ENCODE assay signal across 14 cellular contexts in the genomic region with DNA sequence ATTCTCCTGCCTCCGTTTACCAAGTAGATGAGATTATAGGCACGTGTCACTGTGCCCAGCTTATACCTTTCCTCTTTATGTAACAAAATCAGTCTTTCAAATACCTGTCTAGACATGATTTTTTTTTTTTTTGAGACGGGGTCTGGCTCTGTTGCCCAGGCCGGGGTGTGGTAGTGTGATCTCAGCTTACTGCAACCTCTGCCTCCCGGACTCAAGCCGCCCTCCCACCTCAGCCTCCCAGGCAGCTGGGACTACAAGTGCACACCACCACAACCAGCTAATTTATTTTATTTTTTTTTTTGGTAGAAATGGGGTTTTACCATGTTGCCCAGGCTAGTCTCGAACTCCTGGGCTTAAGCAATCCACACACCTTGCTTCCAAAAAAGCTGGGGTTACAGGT. TPM values are rescaled to one million over a fixed set of nuclear protein-coding genes. Genes with fewer than 3 reads are reported as not detected.
DNase-seq lines count a peak whose midpoint lies in the region; ATAC-seq, FAIRE-seq and TF ChIP-seq lines count a peak whose summit lies in the region.
"Had no signal": no experiment of that assay in that cellular context is flagged by ENCODE, and none has a peak within 500 bp of the region (broad histone marks: within the 10 kb centered on the region; RNA-seq: fewer than 3 reads in every experiment).

No MANE protein-coding gene starts in this region.

- H4K91ac ChIP-seq in IMR-90 (ENCODE audit: insufficient read depth, low read depth, low read length), result no peak overlapping the region

- peak overlapping the region; percentile 92; the same call in 1 of the 3 replicates for H2BK15ac ChIP-seq in IMR-90 (ENCODE audit: low read depth, low read length)

- H3K36me3 Mint-ChIP-seq in chondrocyte (ENCODE audit: low read depth), result peaks cover 12% of the 10 kb centered on the region
- peaks cover 11% of the 10 kb centered on the region for H3K36me3 Mint-ChIP-seq in stimulated activated effector memory CD8-positive, alpha-beta T cell treated with anti-CD3 and anti-CD28 coated beads, Interleukin-12 subunit alpha, Interleukin-12 subunit beta, amount 100 ng/mL, for 72 hours

- H3K9ac ChIP-seq in IMR-90 (ENCODE audit: low read depth, low read length), result no peak overlapping the region
- no peak overlapping the region for H3K9ac ChIP-seq in HepG2 (ENCODE audit: insufficient read depth, low read depth, low read length)
- H3K9ac ChIP-seq: BLaER1 had no signal

- H3K18ac ChIP-seq in IMR-90 (ENCODE audit: low read depth, low read length), result peak overlapping the region; percentile 33; the same call in 1 of the 2 replicates

- no peak overlapping the region; the same call in 1 of the 2 replicates for H4K5ac ChIP-seq in IMR-90 (ENCODE audit: low read depth, low read length)

- DNase-seq in IMR-90 (no peak), chondrocyte (ENCODE audit: low spot score) (no peak), HepG2 (ENCODE audit: low spot score) (no peak), sigmoid colon (no peak), NCI-H2227 treated with DMSO at 0.1 percent for 48 hours (lab: John Stamatoyannopoulos, UW) (no peak), NCI-H1105 (lab: John Stamatoyannopoulos, UW) (no peak), RPMI8226 (no peak)
- no peak for DNase-seq in stimulated activated effector memory CD8-positive, alpha-beta T cell treated with anti-CD3 and anti-CD28 coated beads, Interleukin-12 subunit alpha, Interleukin-12 subunit beta, amount 100 ng/mL, for 72 hours (ENCODE audit: low spot score in 2 of 2)
- DNase-seq: AML-193; CD8-positive, alpha-beta memory T cell had no signal

- in situ Hi-C loops in IMR-90 (cut with MboI; ENCODE audit: low sequenced_read_pairs) (loop anchor here (10.0 kb wide), 1 partner anchor 76 kb away; a partner anchor contains a TSS), HepG2 (cut with HindIII; ENCODE audit: extremely low pct_ligation_motif_present, low pct_unique_long_range_greater_than_20kb) (no loop called here)

- H2AK5ac ChIP-seq in IMR-90 (ENCODE audit: low read depth, low read length), result peak overlapping the region; percentile 81

- no peak for TF ChIP-seq RAD21 in IMR-90 (IDR thresholded peaks at IDR 0.05; ENCODE audit: low read length)
- no peak for TF ChIP-seq RAD21 in HepG2 (CRISPR knock-in tag; IDR thresholded peaks at IDR 0.05)

- no peaks in the 10 kb centered on the region for H3K9me1 ChIP-seq in IMR-90 (ENCODE audit: insufficient read depth, low read length)

- TF ChIP-seq EP300 in HepG2 (IDR thresholded peaks at IDR 0.05; ENCODE audit: low read depth in 2 of 2, low read length in 2 of 2), result no peak
- no peak for TF ChIP-seq EP300 in HepG2 (CRISPR knock-in tag; IDR thresholded peaks at IDR 0.05; ENCODE audit: borderline replicate concordance)
- TF ChIP-seq EP300 in sigmoid colon (IDR thresholded peaks at IDR 0.05), result no peak

- no peaks in the 10 kb centered on the region for H3K27me3 Mint-ChIP-seq in chondrocyte (ENCODE audit: low read depth)
- H3K27me3 Mint-ChIP-seq: CD8-positive, alpha-beta memory T cell had no signal

- peak overlapping the region; percentile 76 for H2BK5ac ChIP-seq in IMR-90 (ENCODE audit: low read depth, low read length, poor library complexity, severe bottlenecking)

- TF ChIP-seq CTCF in IMR-90 (conservative IDR thresholded peaks at IDR 0.05; ENCODE audit: low read depth, low read length) (no peak), chondrocyte (IDR thresholded peaks at IDR 0.05) (no peak), HepG2 (CRISPR knock-in tag; IDR thresholded peaks at IDR 0.05) (no peak), sigmoid colon (IDR thresholded peaks at IDR 0.05) (no peak)

- peak overlapping the region; percentile 37 for H3K27ac Mint-ChIP-seq in chondrocyte (ENCODE audit: unreplicated experiment)
- H3K27ac Mint-ChIP-seq in stimulated activated effector memory CD8-positive, alpha-beta T cell treated with anti-CD3 and anti-CD28 coated beads, Interleukin-12 subunit alpha, Interleukin-12 subunit beta, amount 100 ng/mL, for 72 hours, result no peak overlapping the region
- H3K27ac Mint-ChIP-seq: CD8-positive, alpha-beta memory T cell had no signal

- H2BK20ac ChIP-seq in IMR-90 (ENCODE audit: low read depth, low read length), result no peak overlapping the region; the same call in 1 of the 2 replicates

- FAIRE-seq in HepG2 (lab: Jason Lieb, UNC), result no peak
- FAIRE-seq: H1 had no signal

- no peak overlapping the region for H2AFZ ChIP-seq in IMR-90 (replicated peaks; ENCODE audit: low read length, poor library complexity)
- no peak overlapping the region for H2AFZ ChIP-seq in HepG2 (ENCODE audit: low read length)

- dilution Hi-C loops in IMR-90 (cut with HindIII; ENCODE audit: low sequenced_read_pairs, unreplicated experiment), result no loop called here

- peaks cover 4% of the 10 kb centered on the region for H3K36me3 ChIP-seq in IMR-90 (ENCODE audit: control insufficient read depth, insufficient read depth, low read length)
- peaks cover 2 to 22% of the 10 kb centered on the region in 2 experiments; a peak in 3 of 5 replicates for H3K36me3 ChIP-seq in HepG2 (replicated peaks in 1 of 2; ENCODE audit: control insufficient read depth in 1 of 2, insufficient read depth in 2 of 2, low read length in 2 of 2)
- H3K36me3 ChIP-seq in sigmoid colon, result peaks cover 0 to 27% (median 8%) of the 10 kb centered on the region in 4 donors

- H3K27ac ChIP-seq in IMR-90 (ENCODE audit: insufficient read depth, low read length) (peak overlapping the region; percentile 75), HepG2 (ENCODE audit: extremely low read length, insufficient read depth, low read length) (no peak overlapping the region), sigmoid colon (peak overlapping the region in 3 of 4 donors; percentile 19 to 57 (median 28))
- H3K27ac ChIP-seq: BLaER1 had no signal

- H2AK9ac ChIP-seq in IMR-90 (replicated peaks; ENCODE audit: low read depth, low read length, poor library complexity), result no peak overlapping the region

- TF ChIP-seq POLR2A in IMR-90 (IDR thresholded peaks at IDR 0.05; ENCODE audit: low read depth, low read length), result no peak
- TF ChIP-seq POLR2A in HepG2 (IDR thresholded peaks at IDR 0.05; ENCODE audit: insufficient read depth in 1 of 2, low read depth in 2 of 2, low read length in 2 of 2), result no peak
- TF ChIP-seq POLR2A in sigmoid colon (IDR thresholded peaks at IDR 0.05), result no peak

- H3K4ac ChIP-seq in IMR-90 (ENCODE audit: low read depth, low read length), result peak overlapping the region; percentile 48

- 0 out of 2 replicates have a peak overlapping the region, but pooled peaks have one; percentile 19 for H3K56ac ChIP-seq in IMR-90 (ENCODE audit: extremely low read depth, insufficient read depth, low read length)

- H3K4me3 ChIP-seq in IMR-90 (ENCODE audit: insufficient read depth, low read depth, low read length), result no peak overlapping the region
- H3K4me3 ChIP-seq in HepG2 (replicated peaks in 1 of 3; ENCODE audit: insufficient read depth in 1 of 3, low read depth in 2 of 3, low read length in 3 of 3), result no peak overlapping the region
- H3K4me3 ChIP-seq in sigmoid colon, result no peak overlapping the region
- H3K4me3 ChIP-seq: BLaER1, HAP-1 had no signal

- H3K79me2 ChIP-seq in HepG2 (ENCODE audit: insufficient read depth, low read length), result peaks cover 27% of the 10 kb centered on the region

- ATAC-seq in IMR-90 (ENCODE audit: low read depth) (no peak), HepG2 (no peak; the same call in 2 of the 3 replicates)
- ATAC-seq in stimulated activated effector memory CD8-positive, alpha-beta T cell treated with anti-CD3 and anti-CD28 coated beads, Interleukin-12 subunit alpha, Interleukin-12 subunit beta, amount 100 ng/mL, for 72 hours, result no peak

- WGBS in IMR-90 (ENCODE audit: extremely low coverage in 2 of 2, insufficient read length in 1 of 2), 2 experiments, result no CpG with 5 or more reads among the region's 7 CpGs
- 93% methylated on average over 7 of the region's 7 CpGs for WGBS in HepG2 (ENCODE audit: low lambda C conversion rate)
- WGBS in sigmoid colon, 2 donors, result 96 to 98% methylated on average over 7 of the region's 7 CpGs

- H3K4me1 Mint-ChIP-seq in chondrocyte (ENCODE audit: low read depth), result peaks cover 26% of the 10 kb centered on the region
- peaks cover 7% of the 10 kb centered on the region for H3K4me1 Mint-ChIP-seq in stimulated activated effector memory CD8-positive, alpha-beta T cell treated with anti-CD3 and anti-CD28 coated beads, Interleukin-12 subunit alpha, Interleukin-12 subunit beta, amount 100 ng/mL, for 72 hours

- POLR2A ChIA-PET in IMR-90 (lab: Charles Lee; ENCODE audit: unreplicated experiment) (interaction anchor here (0.6 kb wide), 2 partner anchors 19 to 32 kb away, joined by 3 to 4 read pairs; no protein-coding TSS in a partner anchor), HepG2 (lab: Yijun Ruan, JAX) (interaction anchor here (1.2 to 5.2 kb wide), 2 partner anchors 12 to 77 kb away, joined by 7 to 68 read pairs; a partner anchor contains a TSS)

- H3K9me3 ChIP-seq in IMR-90 (ENCODE audit: control insufficient read depth, insufficient read depth, low read length), result no peaks in the 10 kb centered on the region
- H3K9me3 ChIP-seq in HepG2 (ENCODE audit: low read length), result no peaks in the 10 kb centered on the region
- H3K9me3 ChIP-seq in sigmoid colon, result no peaks in the 10 kb centered on the region
- H3K9me3 ChIP-seq: BLaER1, Caco-2, HAP-1 had no signal

- H2BK120ac ChIP-seq in IMR-90 (ENCODE audit: low read depth, low read length), result 0 out of 2 replicates have a peak overlapping the region, but pooled peaks have one; percentile 16

- H3K4me1 ChIP-seq in IMR-90 (ENCODE audit: control insufficient read depth, insufficient read depth, low read length) (peaks cover 5% of the 10 kb centered on the region), HepG2 (ENCODE audit: insufficient read depth, low read length) (peaks cover 27% of the 10 kb centered on the region), sigmoid colon (peaks cover 0 to 25% (median 6%) of the 10 kb centered on the region in 4 donors)
- H3K4me1 ChIP-seq: HAP-1 had no signal

- no peaks in the 10 kb centered on the region for H3K9me3 Mint-ChIP-seq in chondrocyte (ENCODE audit: low read depth)
- no peaks in the 10 kb centered on the region for H3K9me3 Mint-ChIP-seq in stimulated activated effector memory CD8-positive, alpha-beta T cell treated with anti-CD3 and anti-CD28 coated beads, Interleukin-12 subunit alpha, Interleukin-12 subunit beta, amount 100 ng/mL, for 72 hours
- H3K9me3 Mint-ChIP-seq: CD8-positive, alpha-beta memory T cell had no signal

- no peak overlapping the region for H3K4me3 Mint-ChIP-seq in chondrocyte (ENCODE audit: unreplicated experiment)
- no peak overlapping the region for H3K4me3 Mint-ChIP-seq in stimulated activated effector memory CD8-positive, alpha-beta T cell treated with anti-CD3 and anti-CD28 coated beads, Interleukin-12 subunit alpha, Interleukin-12 subunit beta, amount 100 ng/mL, for 72 hours
- H3K4me3 Mint-ChIP-seq: CD8-positive, alpha-beta memory T cell had no signal

- CTCF ChIA-PET in IMR-90 (lab: Yijun Ruan, JAX) (no interaction called here), HepG2 (lab: Yijun Ruan, JAX; ENCODE audit: low intra/inter-chr PET ratio, low total read pairs) (no interaction called here)

- no peak overlapping the region for H3K23ac ChIP-seq in IMR-90 (ENCODE audit: low read depth, low read length)

- H3K4me2 ChIP-seq in IMR-90 (ENCODE audit: low read depth, low read length), result peak overlapping the region; percentile 29
- H3K4me2 ChIP-seq in HepG2 (ENCODE audit: low read depth, low read length), result no peak overlapping the region
- H3K4me2 ChIP-seq: BLaER1 had no signal

- peak overlapping the region; percentile 79 to 86; a peak in 2 of 4 replicates for H4K8ac ChIP-seq in IMR-90 (ENCODE audit: low read depth in 2 of 2, low read length in 2 of 2)

- H4K20me1 ChIP-seq in IMR-90 (ENCODE audit: insufficient read depth, low read length), result no peaks in the 10 kb centered on the region; the same call in 1 of the 2 replicates
- H4K20me1 ChIP-seq in HepG2 (ENCODE audit: insufficient read depth, low read length), result no peaks in the 10 kb centered on the region; the same call in 1 of the 2 replicates

- no peaks in the 10 kb centered on the region for H3K27me3 ChIP-seq in IMR-90 (ENCODE audit: control insufficient read depth, insufficient read depth, low read length)
- no peaks in the 10 kb centered on the region for H3K27me3 ChIP-seq in HepG2 (ENCODE audit: control insufficient read depth in 1 of 2, insufficient read depth in 2 of 2, low read length in 2 of 2)
- no peaks in the 10 kb centered on the region for H3K27me3 ChIP-seq in sigmoid colon
- H3K27me3 ChIP-seq: BLaER1 had no signal

- intact Hi-C loops in IMR-90 (cut with micrococcal nuclease), result no loop called here
- intact Hi-C loops in HepG2 (cut with micrococcal nuclease; ENCODE audit: unreplicated experiment), result loop anchor here (1.0 kb wide), 1 partner anchor 14 kb away; no protein-coding TSS in a partner anchor
- intact Hi-C loops in sigmoid colon (cut with DNase I), result no loop called here

- 0 out of 2 replicates have a peak overlapping the region, but pooled peaks have one; percentile 29 for H3K14ac ChIP-seq in IMR-90 (replicated peaks; ENCODE audit: low read depth, low read length)

- BruUV-seq in IMR-90 (replicated peaks; lab: Mats Ljungman, UMichigan) (no TSS peak), HepG2 (replicated peaks; lab: Mats Ljungman, UMichigan) (no TSS peak)

- peaks cover 5 to 17% of the 10 kb centered on the region in 2 experiments; a peak in 2 of 4 replicates for H3K79me1 ChIP-seq in IMR-90 (ENCODE audit: low read depth in 1 of 2, low read length in 2 of 2)

RNA-seq across cellular contexts. Expression of a gene that starts 13.2 kb away (rescaled TPM):
- total RNA-seq in IMR-90 (2012; rRNA removed), result 17.4 and 21.1 TPM in 2 replicates
- 6.0 and 7.4 TPM in 2 replicates for polyA plus RNA-seq in IMR-90 (2012; rRNA removed)
- polyA plus RNA-seq in IMR-90 (2012; cell fraction: cytosol; rRNA removed), result 1.9 and 3.1 TPM in 2 replicates
- 2.3 and 6.4 TPM in 2 replicates for polyA plus RNA-seq in IMR-90 (2012; cell fraction: nucleus; rRNA removed; ENCODE audit: low replicate concordance)
- 33.7 to 38.9 TPM (median 37.8 TPM) in 3 replicates for total RNA-seq in chondrocyte
- 71.4 and 94.9 TPM in 2 replicates for total RNA-seq in HepG2 (2016; rRNA removed; fragmentation: Illumina TruSeq; extraction: Trizol)
- 16.2 and 22.5 TPM in 2 replicates for total RNA-seq in HepG2 (2016; cell fraction: cytosol; rRNA removed; fragmentation: Illumina TruSeq; extraction: Trizol; ENCODE audit: low read depth)
- 66.3 and 99.8 TPM in 2 replicates for total RNA-seq in HepG2 (2016; cell fraction: insoluble cytoplasmic fraction; rRNA removed; fragmentation: Illumina TruSeq; extraction: Trizol)
- total RNA-seq in HepG2 (2016; cell fraction: membrane; rRNA removed; fragmentation: Illumina TruSeq; extraction: Trizol), result 39.1 and 45.5 TPM in 2 replicates
- 36.8 and 39.2 TPM in 2 replicates for total RNA-seq in HepG2 (2016; cell fraction: nucleus; rRNA removed; fragmentation: Illumina TruSeq; extraction: Trizol)
- polyA plus RNA-seq in HepG2 (2011; rRNA removed), result 13.9 and 14.6 TPM in 2 replicates
- polyA plus RNA-seq in HepG2 (2011; cell fraction: cytosol; rRNA removed), result 6.9 and 10.4 TPM in 2 replicates
- 5.7 and 12.0 TPM in 2 replicates for polyA plus RNA-seq in HepG2 (2011; cell fraction: nucleus; rRNA removed)
- 28.2 and 41.4 TPM in 2 replicates for polyA plus RNA-seq in HepG2 (2012)
- 11.5 and 11.7 TPM in 2 replicates for polyA plus RNA-seq in HepG2 (2016; cell fraction: cytosol; fragmentation: Illumina TruSeq; extraction: Trizol; ENCODE audit: low read depth)
- polyA plus RNA-seq in HepG2 (2016; cell fraction: insoluble cytoplasmic fraction; fragmentation: Illumina TruSeq; extraction: Trizol; ENCODE audit: low read depth), result 63.7 and 67.5 TPM in 2 replicates
- 21.2 and 22.8 TPM in 2 replicates for polyA plus RNA-seq in HepG2 (2016; cell fraction: membrane; fragmentation: Illumina TruSeq; extraction: Trizol; ENCODE audit: low read depth)
- polyA plus RNA-seq in HepG2 (2016; cell fraction: nucleus; fragmentation: Illumina TruSeq; extraction: Trizol; ENCODE audit: insufficient read depth, low read depth), result 67.8 and 71.3 TPM in 2 replicates
- 15.0 and 26.4 TPM in 2 replicates for polyA minus RNA-seq in HepG2 (2011; rRNA and poly(A)+ RNA removed; ENCODE audit: low replicate concordance)
- polyA minus RNA-seq in HepG2 (2011; cell fraction: cytosol; rRNA and poly(A)+ RNA removed), result 20.1 and 29.7 TPM in 2 replicates
- 14.9 and 16.9 TPM in 2 replicates for polyA minus RNA-seq in HepG2 (2011; cell fraction: nucleus; rRNA and poly(A)+ RNA removed)
- total RNA-seq in sigmoid colon, result 10 to 100 TPM; 39.6 to 57.9 (median 43.1) TPM
- 10 to 100 TPM in 1 of 3 donors, 1 to 10 TPM in 2; 7.8 to 13.4 (median 9.8) TPM for polyA plus RNA-seq in sigmoid colon
